ENCODE assay signal across 13 cellular contexts in the genomic region with DNA sequence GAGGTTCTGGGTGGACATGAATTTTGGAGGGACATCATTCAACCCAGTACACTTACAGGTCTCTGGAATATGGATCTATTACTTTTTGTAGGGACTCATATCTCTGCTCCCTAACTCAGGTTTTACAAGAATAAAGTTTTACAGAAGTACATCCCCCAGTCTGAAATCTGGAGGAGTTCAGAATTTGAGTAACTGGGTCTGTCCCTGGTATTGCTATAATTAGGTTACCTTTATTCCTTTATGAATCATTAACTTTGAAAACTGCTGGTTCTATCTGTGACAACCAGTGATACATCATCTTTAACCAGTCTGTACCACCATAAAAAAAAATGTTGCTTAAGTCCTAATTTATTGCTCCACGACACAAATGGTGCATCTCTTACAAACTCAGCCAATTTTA. TPM values are rescaled to one million over a fixed set of nuclear protein-coding genes. Genes with fewer than 3 reads are reported as not detected.
DNase-seq lines count a peak whose midpoint lies in the region; ATAC-seq and TF ChIP-seq lines count a peak whose summit lies in the region.
"Had no signal": no experiment of that assay in that cellular context is flagged by ENCODE, and none has a peak within 500 bp of the region (broad histone marks: within the 10 kb centered on the region; RNA-seq: fewer than 3 reads in every experiment).

No MANE protein-coding gene starts in this region.

- H3K4me1 ChIP-seq in mucosa of descending colon (ENCODE audit: low read depth) (no peaks in the 10 kb centered on the region), mesendoderm (ENCODE audit: control insufficient read depth, low read depth, low read length) (no peaks in the 10 kb centered on the region)

- no peak for TF ChIP-seq CTCF in mucosa of descending colon (IDR thresholded peaks at IDR 0.05)

- no peak overlapping the region for H2BK15ac ChIP-seq in mesendoderm (replicated peaks; ENCODE audit: low read depth)

- no peak overlapping the region for H2BK120ac ChIP-seq in mesendoderm (ENCODE audit: low read depth, low read length)

- peak; percentile 61 for ATAC-seq in GM18499 (IDR thresholded peaks at IDR 0.05; ENCODE audit: insufficient read depth, unreplicated experiment)
- ATAC-seq in GM19025 (IDR thresholded peaks at IDR 0.05; ENCODE audit: low read depth, unreplicated experiment): peak; percentile 55
- peak; percentile 81 for ATAC-seq in HG02759 (IDR thresholded peaks at IDR 0.05; ENCODE audit: unreplicated experiment)
- peak; percentile 59 for ATAC-seq in HG03469 (IDR thresholded peaks at IDR 0.05; ENCODE audit: unreplicated experiment)
- no peak for ATAC-seq in GM21423 (IDR thresholded peaks at IDR 0.05; ENCODE audit: unreplicated experiment)
- ATAC-seq in mucosa of descending colon: no peak
- ATAC-seq: body of pancreas had no signal

- H3K27ac ChIP-seq in mesendoderm (ENCODE audit: low read depth, low read length): no peak overlapping the region
- H3K27ac ChIP-seq: body of pancreas had no signal

- H3K56ac ChIP-seq in mesendoderm (ENCODE audit: low read length): no peak overlapping the region

- H2BK5ac ChIP-seq in mesendoderm (ENCODE audit: low read length): no peak overlapping the region

- H4K8ac ChIP-seq in mesendoderm (ENCODE audit: low read depth, low read length): no peak overlapping the region

- intact Hi-C loops in cardiac septum (cut with DNase I) (loop anchor here (5.0 kb wide), 1 partner anchor 189 kb away; no protein-coding TSS in a partner anchor), mucosa of descending colon (cut with DNase I, micrococcal nuclease) (no loop called here)

- H3K79me2 ChIP-seq in mesendoderm (ENCODE audit: control insufficient read depth, insufficient read depth, low read length): no peaks in the 10 kb centered on the region

- H3K9me3 ChIP-seq in mucosa of descending colon: no peaks in the 10 kb centered on the region
- H3K9me3 ChIP-seq: body of pancreas had no signal

- DNase-seq in cardiac septum (ENCODE audit: low spot score): no peak
- DNase-seq in mucosa of descending colon: no peak
- no peak for DNase-seq in mesendoderm
- DNase-seq: activated CD4-positive, alpha-beta memory T cell treated with anti-CD3 and anti-CD28 coated beads for 36 hours; activated gamma-delta T cell; body of pancreas; NCI-H2107; T-helper 9 cell had no signal

- no peak overlapping the region for H3K9ac ChIP-seq in mesendoderm (ENCODE audit: low read length)

- no peak overlapping the region for H4K5ac ChIP-seq in mesendoderm (ENCODE audit: low read length)

- H3K36me3 ChIP-seq in mucosa of descending colon (ENCODE audit: low read depth): no peaks in the 10 kb centered on the region
- no peaks in the 10 kb centered on the region for H3K36me3 ChIP-seq in mesendoderm (ENCODE audit: control insufficient read depth, insufficient read depth, low read length)

- no peak overlapping the region for H3K4me2 ChIP-seq in mesendoderm (ENCODE audit: low read length)

- H3K23ac ChIP-seq in mesendoderm (ENCODE audit: low read length): no peak overlapping the region

- H3K4me3 ChIP-seq in mucosa of descending colon: no peak overlapping the region
- no peak overlapping the region for H3K4me3 ChIP-seq in mesendoderm (ENCODE audit: low read length)
- H3K4me3 ChIP-seq: body of pancreas had no signal

- no CpG with 5 or more reads among the region's 1 CpG for WGBS in mesendoderm (ENCODE audit: extremely low coverage, insufficient coverage, low lambda C conversion rate)

- no peak overlapping the region for H2AK5ac ChIP-seq in mesendoderm (ENCODE audit: low read length)

- no peak overlapping the region for H3K18ac ChIP-seq in mesendoderm (ENCODE audit: low read length)

- H3K27me3 ChIP-seq in mesendoderm (ENCODE audit: insufficient read depth, low read length, poor library complexity): no peaks in the 10 kb centered on the region
- H3K27me3 ChIP-seq: body of pancreas had no signal

- H3K79me1 ChIP-seq in mesendoderm (ENCODE audit: low read length): no peaks in the 10 kb centered on the region

- no peak overlapping the region for H3K4ac ChIP-seq in mesendoderm (ENCODE audit: low read depth, low read length)

RNA-seq across cellular contexts. Expression of a gene that starts 59.9 kb away (rescaled TPM):
- total RNA-seq in cardiac septum: 14.0 TPM
- total RNA-seq in mucosa of descending colon: 10 to 100 TPM; 14.6 to 27.8 (median 14.8) TPM
- polyA plus RNA-seq in mesendoderm (2013, experiment 1 of 2): 3.3 TPM
- polyA plus RNA-seq in mesendoderm (2013, experiment 2 of 2): 2.9 TPM

Comparison
In these comparisons a context has a peak if more than half of its experiments do, and no peak if none do; other contexts are left out.
1. ATAC-seq: peak in GM18499 (single experiment), GM19025 (single experiment), HG02759 (single experiment) and HG03469 (single experiment); none in GM21423 (single experiment) and mucosa of descending colon (single experiment).